ENCODE assay signal across 2 cellular contexts in the genomic region with DNA sequence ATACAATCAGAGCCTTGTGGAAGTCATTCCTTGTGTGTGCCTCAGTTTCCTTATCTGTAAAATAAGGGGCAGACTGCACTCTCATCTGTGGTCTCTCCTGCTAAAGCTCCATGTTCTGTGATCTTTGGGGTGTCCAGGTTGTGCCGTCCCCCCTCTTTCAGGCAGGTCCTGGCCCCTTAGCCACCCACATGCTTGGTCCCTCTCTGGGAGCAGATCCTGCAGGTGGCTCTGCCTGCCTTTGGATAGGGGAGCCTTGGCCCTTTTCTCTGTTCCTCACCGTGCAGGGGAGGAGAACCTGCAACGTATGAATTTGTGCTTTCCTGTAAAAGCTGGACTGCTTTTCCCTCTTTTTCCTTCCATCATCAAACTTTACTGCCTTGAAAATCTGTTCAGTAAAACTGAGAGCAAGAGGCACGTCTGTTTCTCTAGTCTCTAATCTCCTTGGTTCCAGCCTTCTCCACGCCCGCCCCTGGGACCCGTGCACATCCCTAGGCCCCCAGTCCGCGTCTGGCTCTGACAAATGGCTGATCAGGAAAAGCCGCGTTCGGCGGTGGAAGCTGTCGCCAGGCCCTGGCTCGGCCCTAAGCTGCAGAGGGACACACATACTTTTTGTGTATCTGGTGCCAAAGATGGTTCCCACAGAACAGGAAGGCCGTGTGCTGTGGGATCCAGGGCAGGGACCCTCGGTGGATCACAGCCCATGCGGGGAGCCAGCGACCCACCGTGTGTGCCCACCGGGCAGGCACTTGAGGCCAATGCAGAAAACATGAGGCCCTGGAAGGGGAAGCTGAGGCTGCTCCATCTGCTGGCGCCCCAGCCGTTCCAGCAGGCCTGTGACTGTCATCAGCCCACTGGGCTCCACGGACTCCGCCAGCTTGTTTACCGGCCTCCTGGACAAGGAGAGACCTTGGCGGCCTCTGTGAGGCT.
TF ChIP-seq lines count a peak whose summit lies in the region.

No MANE protein-coding gene starts in this region.

TF ChIP-seq in H1, 55 proteins besides CTCF, POLR2A, EP300 and RAD21:
- TF ChIP-seq CTBP2 (IDR thresholded peaks at IDR 0.05; ENCODE audit: borderline replicate concordance, insufficient read depth, insufficient read length, low read length) = no peak
- TF ChIP-seq YY1 (IDR thresholded peaks at IDR 0.05; ENCODE audit: low read depth, low read length) = no peak
- no peak for TF ChIP-seq ASH2L (IDR thresholded peaks at IDR 0.05; ENCODE audit: low read length)
- TF ChIP-seq EGR1 (IDR thresholded peaks at IDR 0.05; ENCODE audit: borderline replicate concordance, low read depth, low read length) = no peak
- TF ChIP-seq NRF1 (IDR thresholded peaks at IDR 0.05; ENCODE audit: low read depth, low read length) = no peak
- no peak for TF ChIP-seq EZH2 (IDR thresholded peaks at IDR 0.05; ENCODE audit: low read depth, low read length, severe bottlenecking)

TF ChIP-seq in HepG2, 621 proteins besides CTCF, POLR2A, EP300 and RAD21:
- TF ChIP-seq ZFX (CRISPR knock-in tag; IDR thresholded peaks at IDR 0.05; ENCODE audit: low read depth) = peak; percentile 17; the same call in 1 of the 2 replicates
- no peak for TF ChIP-seq ZNF703 (CRISPR knock-in tag; IDR thresholded peaks at IDR 0.05; ENCODE audit: borderline replicate concordance)
- peak; percentile 17; the same call in 1 of the 2 replicates for TF ChIP-seq ZNF687 (CRISPR knock-in tag; IDR thresholded peaks at IDR 0.05)
- no peak for TF ChIP-seq NFE2 (CRISPR knock-in tag; IDR thresholded peaks at IDR 0.05)
